Comparison of ENCODE assay signal across 11 cellular contexts in genomic region chr2:16729335-16729734, GRCh38.
DNase-seq lines count a peak whose midpoint lies in the region; ATAC-seq and TF ChIP-seq lines count a peak whose summit lies in the region.
"Had no signal": no experiment of that assay in that cellular context is flagged by ENCODE, and none has a peak within 500 bp of the region (broad histone marks: within the 10 kb centered on the region; RNA-seq: fewer than 3 reads in every experiment).

No MANE protein-coding gene starts in this region.

- peaks cover 0 to 14% of the 10 kb centered on the region in 2 donors for H3K4me1 Mint-ChIP-seq in natural killer cell treated with Interleukin-12 subunit alpha and Interleukin-12 subunit beta and Interleukin-15 and Interleukin-18, amount 100 ng/mL, for 72 hours (ENCODE audit: low read depth in 2 of 2)
- H3K4me1 Mint-ChIP-seq in natural killer cell = no peaks in the 10 kb centered on the region

- H3K4me3 ChIP-seq in ascending aorta = no peak overlapping the region

- no peak for TF ChIP-seq CTCF in natural killer cell (IDR thresholded peaks at IDR 0.05)
- no peak for TF ChIP-seq CTCF in ascending aorta (IDR thresholded peaks at IDR 0.05)

- H3K27ac ChIP-seq in substantia nigra (ENCODE audit: low read depth, low read length, poor library complexity, severe bottlenecking) = no peak overlapping the region
- no peak overlapping the region for H3K27ac ChIP-seq in ascending aorta
- H3K27ac ChIP-seq: RWPE1 had no signal

- peak overlapping the region; percentile 45 for H3K4me3 Mint-ChIP-seq in natural killer cell treated with Interleukin-12 subunit alpha and Interleukin-12 subunit beta and Interleukin-15 and Interleukin-18, amount 100 ng/mL, for 72 hours
- H3K4me3 Mint-ChIP-seq in natural killer cell = no peak overlapping the region

- H3K36me3 ChIP-seq in ascending aorta = no peaks in the 10 kb centered on the region

- no peaks in the 10 kb centered on the region for H3K27me3 ChIP-seq in ascending aorta

- no peaks in the 10 kb centered on the region for H3K9me3 Mint-ChIP-seq in natural killer cell treated with Interleukin-12 subunit alpha and Interleukin-12 subunit beta and Interleukin-15 and Interleukin-18, amount 100 ng/mL, for 72 hours
- no peaks in the 10 kb centered on the region for H3K9me3 Mint-ChIP-seq in natural killer cell

- no peaks in the 10 kb centered on the region for H3K36me3 Mint-ChIP-seq in natural killer cell treated with Interleukin-12 subunit alpha and Interleukin-12 subunit beta and Interleukin-15 and Interleukin-18, amount 100 ng/mL, for 72 hours
- H3K36me3 Mint-ChIP-seq in natural killer cell = no peaks in the 10 kb centered on the region

- H3K27me3 Mint-ChIP-seq in natural killer cell treated with Interleukin-12 subunit alpha and Interleukin-12 subunit beta and Interleukin-15 and Interleukin-18, amount 100 ng/mL, for 72 hours = peaks cover 20 to 33% of the 10 kb centered on the region in 2 donors
- peaks cover 16 to 30% of the 10 kb centered on the region in 2 donors for H3K27me3 Mint-ChIP-seq in natural killer cell (ENCODE audit: low read depth in 2 of 2)

- peak in 1 of 2 donors; percentile 58 for ATAC-seq in natural killer cell treated with Interleukin-12 subunit alpha and Interleukin-12 subunit beta and Interleukin-15 and Interleukin-18, amount 100 ng/mL, for 72 hours
- ATAC-seq in natural killer cell (no peak), HG02623 (IDR thresholded peaks at IDR 0.05; ENCODE audit: unreplicated experiment) (peak; percentile 43), HG03575 (IDR thresholded peaks at IDR 0.05; ENCODE audit: extremely low read depth, insufficient number of reproducible peaks, low FRiP score, unreplicated experiment) (peak; percentile 57), Right ventricle myocardium superior (ENCODE audit: poor library complexity) (no peak)

- DNase-seq in natural killer cell treated with Interleukin-12 subunit alpha and Interleukin-12 subunit beta and Interleukin-15 and Interleukin-18, amount 100 ng/mL, for 72 hours (ENCODE audit: low spot score) = no peak
- DNase-seq in natural killer cell = no peak
- no peak for DNase-seq in substantia nigra (lab: John Stamatoyannopoulos, UW)
- no peak for DNase-seq in Right ventricle myocardium superior
- no peak for DNase-seq in stimulated activated naive CD4-positive, alpha-beta T cell (lab: John Stamatoyannopoulos, UW)
- no peak for DNase-seq in ascending aorta (ENCODE audit: low spot score in 2 of 2)
- DNase-seq: DMS79 treated with DMSO at 0.1 percent for 48 hours, NCI-H2171 had no signal

- intact Hi-C loops in natural killer cell (cut with micrococcal nuclease) = no loop called here
- intact Hi-C loops in Right ventricle myocardium superior (cut with DNase I) = no loop called here
- intact Hi-C loops in ascending aorta (cut with DNase I) = no loop called here

- peak overlapping the region in 1 of 2 donors; percentile 67 for H3K27ac Mint-ChIP-seq in natural killer cell treated with Interleukin-12 subunit alpha and Interleukin-12 subunit beta and Interleukin-15 and Interleukin-18, amount 100 ng/mL, for 72 hours
- H3K27ac Mint-ChIP-seq in natural killer cell = no peak overlapping the region

- H3K4me1 ChIP-seq in ascending aorta = peaks cover 0 to 3% of the 10 kb centered on the region in 2 donors

- no peaks in the 10 kb centered on the region for H3K9me3 ChIP-seq in ascending aorta

Comparison
In these comparisons a context has a peak if more than half of its experiments do, and no peak if none do; other contexts are left out.
1. ATAC-seq: peak in HG02623 (single experiment) and HG03575 (single experiment); none in natural killer cell (0 of 3) and Right ventricle myocardium superior (single experiment).